In genomic region chr3:21835266-21835665, GRCh38 we compare ENCODE assay signal across 23 cellular contexts.
DNase-seq lines count a peak whose midpoint lies in the region; TF ChIP-seq lines count a peak whose summit lies in the region.
"Had no signal": no experiment of that assay in that cellular context is flagged by ENCODE, and none has a peak within 500 bp of the region (broad histone marks: within the 10 kb centered on the region; RNA-seq: fewer than 3 reads in every experiment).

No MANE protein-coding gene starts in this region.

- H3K4me2 ChIP-seq in skeletal muscle satellite cell (ENCODE audit: low read length) = peak overlapping the region; percentile 46
- H3K4me2 ChIP-seq: neural progenitor cell, smooth muscle cell had no signal

- H3K9me3 ChIP-seq in adipocyte (ENCODE audit: control insufficient read depth, low read length) = no peaks in the 10 kb centered on the region
- no peaks in the 10 kb centered on the region for H3K9me3 ChIP-seq in skeletal muscle satellite cell (replicated peaks; ENCODE audit: low read length)
- H3K9me3 ChIP-seq in WERI-Rb-1 (ENCODE audit: severe bottlenecking) = no peaks in the 10 kb centered on the region
- H3K9me3 ChIP-seq: HAP-1, upper lobe of right lung had no signal

- no peaks in the 10 kb centered on the region for H3K36me3 ChIP-seq in adipocyte (ENCODE audit: control insufficient read depth, insufficient read depth, low read length, severe bottlenecking)
- H3K36me3 ChIP-seq in skeletal muscle satellite cell (ENCODE audit: insufficient read depth, low read length) = no peaks in the 10 kb centered on the region
- H3K36me3 ChIP-seq in WERI-Rb-1 = no peaks in the 10 kb centered on the region
- H3K36me3 ChIP-seq: HAP-1, neural progenitor cell, upper lobe of right lung had no signal

- no peak overlapping the region for H3K27ac ChIP-seq in WERI-Rb-1
- H3K27ac ChIP-seq: neural progenitor cell, parathyroid adenoma, upper lobe of right lung had no signal

- peaks cover 16% of the 10 kb centered on the region for H3K4me1 ChIP-seq in adipocyte (ENCODE audit: control insufficient read depth, insufficient read depth, low read length)
- H3K4me1 ChIP-seq in skeletal muscle satellite cell (ENCODE audit: control insufficient read depth, insufficient read depth, low read length) = peaks cover 43% of the 10 kb centered on the region
- H3K4me1 ChIP-seq: HAP-1, neural progenitor cell, parathyroid adenoma, upper lobe of right lung had no signal

- TF ChIP-seq CTCF in WERI-Rb-1 (IDR thresholded peaks at IDR 0.05; ENCODE audit: low read depth, low read length) = no peak

- no peaks in the 10 kb centered on the region for H3K27me3 ChIP-seq in adipocyte (replicated peaks; ENCODE audit: control insufficient read depth, insufficient read depth, low read length)
- H3K27me3 ChIP-seq in skeletal muscle satellite cell (ENCODE audit: control insufficient read depth, insufficient read depth, low read length) = no peaks in the 10 kb centered on the region
- no peaks in the 10 kb centered on the region for H3K27me3 ChIP-seq in WERI-Rb-1 (ENCODE audit: insufficient read depth, low read depth, severe bottlenecking)
- H3K27me3 ChIP-seq: neural progenitor cell, upper lobe of right lung had no signal

- DNase-seq in GM04503 (ENCODE audit: low read depth) (peak; percentile 8), adipocyte (ENCODE audit: low read depth) (peak; percentile 18), fibroblast of peridontal ligament (ENCODE audit: extremely low read depth) (peak; percentile 45), WERI-Rb-1 (no peak), NCI-H748 treated with DMSO at 0.1 percent for 48 hours (lab: John Stamatoyannopoulos, UW) (no peak)
- DNase-seq in activated effector memory CD4-positive, alpha-beta T cell treated with anti-CD3 and anti-CD28 coated beads, Interleukin-2, amount 50 U/mL, for 16 hours = no peak
- DNase-seq: activated CD4-positive, alpha-beta T cell treated with anti-CD3 and anti-CD28 coated beads, Interleukin-2, amount 10 ng/mL, durations not matched to agents 24 days and 14 days; caudate nucleus; hypothalamus; Karpas-422; NCI-H1436; NCI-H2081; NCI-H345; retina; SIG-M5; stimulated activated naive CD4-positive, alpha-beta T cell treated with Interleukin-2 at 50 U/mL for 16 hours; T1000; upper lobe of right lung had no signal

- H3K4me3 ChIP-seq in adipocyte (ENCODE audit: low read length) (no peak overlapping the region), skeletal muscle satellite cell (ENCODE audit: low read length) (no peak overlapping the region), WERI-Rb-1 (ENCODE audit: low read depth, low read length) (no peak overlapping the region)
- H3K4me3 ChIP-seq: HAP-1, neural progenitor cell, smooth muscle cell, upper lobe of right lung had no signal

- H3K9ac ChIP-seq in adipocyte (ENCODE audit: low read length) (no peak overlapping the region), skeletal muscle satellite cell (ENCODE audit: low read depth, low read length) (peak overlapping the region; percentile 36)
- H3K9ac ChIP-seq: neural progenitor cell, parathyroid adenoma had no signal

Comparison
In these comparisons a context has a peak if more than half of its experiments do, and no peak if none do; other contexts are left out.
1. DNase-seq: peak in GM04503 (single experiment), adipocyte (single experiment) and fibroblast of peridontal ligament (single experiment); none in WERI-Rb-1 (single experiment), activated effector memory CD4-positive, alpha-beta T cell treated with anti-CD3 and anti-CD28 coated beads, Interleukin-2, amount 50 U/mL, for 16 hours (single experiment) and NCI-H748 treated with DMSO at 0.1 percent for 48 hours (single experiment).